ENCODE assay signal across 16 cellular contexts in the genomic region with DNA sequence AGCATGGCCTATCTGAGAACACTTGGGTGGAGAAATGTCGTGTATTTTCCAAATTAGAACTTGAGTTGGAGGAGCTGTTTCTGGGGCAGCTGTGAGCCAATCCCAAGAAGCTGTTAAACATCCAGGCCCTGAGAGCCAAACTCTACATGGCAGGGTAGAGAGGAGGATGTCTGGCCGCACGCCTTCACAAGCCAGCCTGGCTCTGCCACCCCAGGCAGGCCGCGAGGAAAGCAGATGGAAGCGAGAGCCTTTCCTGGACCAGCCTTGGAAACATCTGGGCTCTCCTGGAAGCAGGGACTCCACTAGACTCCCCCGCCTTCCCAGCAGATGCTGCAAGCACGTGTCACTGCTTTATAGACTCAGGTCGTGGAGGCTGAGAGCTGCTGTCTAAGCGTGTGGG.
"Had no signal": no experiment of that assay in that cellular context is flagged by ENCODE, and none has a peak within 500 bp of the region (broad histone marks: within the 10 kb centered on the region; RNA-seq: fewer than 3 reads in every experiment).

No MANE protein-coding gene starts in this region.

- H3K4me1 Mint-ChIP-seq: activated CD4-positive, alpha-beta memory T cell treated with anti-CD3 and anti-CD28 coated beads, Interleukin-2, amount 10 ng/mL, durations not matched to agents 7 days and 5 days; activated CD4-positive, alpha-beta T cell treated with anti-CD3 and anti-CD28 coated beads for 36 hours; activated naive CD4-positive, alpha-beta T cell treated with anti-CD3 and anti-CD28 coated beads, Interleukin-2, amount 50 U/mL, for 24 hours; nephron had no signal

- H3K9me3 ChIP-seq: adrenal gland, psoas muscle had no signal

- H3K27me3 ChIP-seq: adrenal gland, cardiac muscle cell had no signal

- H3K27me3 Mint-ChIP-seq: activated CD4-positive, alpha-beta T cell treated with anti-CD3 and anti-CD28 coated beads for 36 hours had no signal

- H3K36me3 ChIP-seq: adrenal gland, WERI-Rb-1 had no signal

- H3K4me1 ChIP-seq: adrenal gland, psoas muscle had no signal

- H3K4me3 ChIP-seq: adrenal gland, cardiac muscle cell, psoas muscle had no signal

- ATAC-seq: activated CD4-positive, alpha-beta T cell treated with anti-CD3 and anti-CD28 coated beads for 36 hours; activated T-cell treated with anti-CD3 and anti-CD28 coated beads, Interleukin-2, amount 50 U/mL, for 4 hours; esophagus mucosa; psoas muscle; sciatic nerve; T-helper 17 cell had no signal

- H3K27ac ChIP-seq: adrenal gland, cardiac muscle cell, psoas muscle, WERI-Rb-1 had no signal

- H3K36me3 Mint-ChIP-seq: activated naive CD4-positive, alpha-beta T cell treated with anti-CD3 and anti-CD28 coated beads, Interleukin-2, amount 50 U/mL, for 24 hours had no signal

- H3K27ac Mint-ChIP-seq: activated CD4-positive, alpha-beta memory T cell treated with anti-CD3 and anti-CD28 coated beads, Interleukin-2, amount 10 ng/mL, durations not matched to agents 7 days and 5 days; activated CD4-positive, alpha-beta T cell treated with anti-CD3 and anti-CD28 coated beads for 36 hours; activated naive CD4-positive, alpha-beta T cell treated with anti-CD3 and anti-CD28 coated beads, Interleukin-2, amount 50 U/mL, for 24 hours; nephron; T-helper 17 cell had no signal

- DNase-seq: activated CD4-positive, alpha-beta memory T cell treated with anti-CD3 and anti-CD28 coated beads, Interleukin-2, amount 10 ng/mL, durations not matched to agents 7 days and 5 days; activated CD4-positive, alpha-beta T cell treated with anti-CD3 and anti-CD28 coated beads for 36 hours; activated effector memory CD4-positive, alpha-beta T cell treated with Interleukin-2 at 50 U/mL for 16 hours; activated T-cell treated with anti-CD3 and anti-CD28 coated beads, Interleukin-2, amount 50 U/mL, for 4 hours; hippocampal formation; mesenchymal stem cell; psoas muscle; stimulated activated CD4-positive, alpha-beta T cell treated with anti-CD3 and anti-CD28 coated beads, Interleukin-1b, Interleukin-23, amount 100 ng/mL, for 48 hours; T-helper 17 cell; WERI-Rb-1 had no signal

- H3K4me3 Mint-ChIP-seq: activated CD4-positive, alpha-beta memory T cell treated with anti-CD3 and anti-CD28 coated beads, Interleukin-2, amount 10 ng/mL, durations not matched to agents 7 days and 5 days; activated CD4-positive, alpha-beta T cell treated with anti-CD3 and anti-CD28 coated beads for 36 hours; activated naive CD4-positive, alpha-beta T cell treated with anti-CD3 and anti-CD28 coated beads, Interleukin-2, amount 50 U/mL, for 24 hours; activated T-cell treated with anti-CD3 and anti-CD28 coated beads, Interleukin-2, amount 50 U/mL, for 4 hours; nephron; T-helper 17 cell had no signal

- H3K9me3 Mint-ChIP-seq: activated CD4-positive, alpha-beta memory T cell treated with anti-CD3 and anti-CD28 coated beads, Interleukin-2, amount 10 ng/mL, durations not matched to agents 7 days and 5 days; activated naive CD4-positive, alpha-beta T cell treated with anti-CD3 and anti-CD28 coated beads, Interleukin-2, amount 50 U/mL, for 24 hours; activated T-cell treated with anti-CD3 and anti-CD28 coated beads, Interleukin-2, amount 50 U/mL, for 4 hours; nephron had no signal
